14 cellular contexts compared by ENCODE assay signal in genomic region chr9:32161720-32162119, GRCh38.
DNase-seq lines count a peak whose midpoint lies in the region; ATAC-seq lines count a peak whose summit lies in the region.
"Had no signal": no experiment of that assay in that cellular context is flagged by ENCODE, and none has a peak within 500 bp of the region (broad histone marks: within the 10 kb centered on the region; RNA-seq: fewer than 3 reads in every experiment).

No MANE protein-coding gene starts in this region.

- DNase-seq in myocyte (ENCODE audit: low read depth): peak; percentile 18
- no peak for DNase-seq in HAP-1 (ENCODE audit: low spot score in 2 of 2)
- DNase-seq in NCI-H1105 (lab: John Stamatoyannopoulos, UW): no peak
- no peak for DNase-seq in activated naive CD8-positive, alpha-beta T cell treated with anti-CD3 and anti-CD28 coated beads, Interleukin-2, amount 50 U/mL, for 24 hours
- DNase-seq: activated CD4-positive, alpha-beta T cell treated with anti-CD3 and anti-CD28 coated beads for 1 hour; CD4-positive, alpha-beta memory T cell; KG1; pancreas; stimulated activated CD4-positive, alpha-beta T cell treated with anti-CD3 and anti-CD28 coated beads, Interleukin-2, amount 100 ng/mL, for 24 hours; stimulated activated naive CD4-positive, alpha-beta T cell had no signal

- H3K27me3 Mint-ChIP-seq in activated naive CD8-positive, alpha-beta T cell treated with anti-CD3 and anti-CD28 coated beads, Interleukin-2, amount 50 U/mL, for 24 hours: peaks cover 2% of the 10 kb centered on the region
- H3K27me3 Mint-ChIP-seq: CD4-positive, alpha-beta memory T cell; memory B cell had no signal

- no peak overlapping the region for H3K4me3 ChIP-seq in HAP-1
- H3K4me3 ChIP-seq: pancreas had no signal

- H3K36me3 ChIP-seq in HAP-1 (replicated peaks): no peaks in the 10 kb centered on the region
- H3K36me3 ChIP-seq: pancreas had no signal

- H3K4me1 ChIP-seq in HAP-1: peaks cover 8% of the 10 kb centered on the region
- H3K4me1 ChIP-seq: pancreas had no signal

- in situ Hi-C loops in HAP-1 (cut with MboI; ENCODE audit: low sequenced_read_pairs): no loop called here

- H3K9me3 Mint-ChIP-seq in activated naive CD8-positive, alpha-beta T cell treated with anti-CD3 and anti-CD28 coated beads, Interleukin-2, amount 50 U/mL, for 24 hours: no peaks in the 10 kb centered on the region
- H3K9me3 Mint-ChIP-seq: memory B cell had no signal

- H3K27ac Mint-ChIP-seq in activated naive CD8-positive, alpha-beta T cell treated with anti-CD3 and anti-CD28 coated beads, Interleukin-2, amount 50 U/mL, for 24 hours: no peak overlapping the region
- H3K27ac Mint-ChIP-seq: CD4-positive, alpha-beta memory T cell; memory B cell had no signal

- H3K36me3 Mint-ChIP-seq in activated naive CD8-positive, alpha-beta T cell treated with anti-CD3 and anti-CD28 coated beads, Interleukin-2, amount 50 U/mL, for 24 hours (ENCODE audit: low read depth): no peaks in the 10 kb centered on the region
- H3K36me3 Mint-ChIP-seq: CD4-positive, alpha-beta memory T cell; memory B cell had no signal

- H3K9me3 ChIP-seq in HAP-1: no peaks in the 10 kb centered on the region
- H3K9me3 ChIP-seq: pancreas had no signal

- H3K27me3 ChIP-seq in HAP-1 (ENCODE audit: low read depth): no peaks in the 10 kb centered on the region
- H3K27me3 ChIP-seq: pancreas had no signal

- no peaks in the 10 kb centered on the region for H3K4me1 Mint-ChIP-seq in activated naive CD8-positive, alpha-beta T cell treated with anti-CD3 and anti-CD28 coated beads, Interleukin-2, amount 50 U/mL, for 24 hours
- H3K4me1 Mint-ChIP-seq: CD4-positive, alpha-beta memory T cell; memory B cell had no signal

- H3K4me3 Mint-ChIP-seq in activated naive CD8-positive, alpha-beta T cell treated with anti-CD3 and anti-CD28 coated beads, Interleukin-2, amount 50 U/mL, for 24 hours: no peak overlapping the region
- H3K4me3 Mint-ChIP-seq: CD4-positive, alpha-beta memory T cell; memory B cell had no signal

- ATAC-seq in GM18868 (IDR thresholded peaks at IDR 0.05; ENCODE audit: unreplicated experiment) (peak; percentile 92), GM21528 (IDR thresholded peaks at IDR 0.05; ENCODE audit: low FRiP score, unreplicated experiment) (peak; percentile 80), HG03064 (IDR thresholded peaks at IDR 0.05; ENCODE audit: low read depth, unreplicated experiment) (peak; percentile 80)
- no peak for ATAC-seq in activated naive CD8-positive, alpha-beta T cell treated with anti-CD3 and anti-CD28 coated beads, Interleukin-2, amount 50 U/mL, for 24 hours
- ATAC-seq: pancreas had no signal
